In the genomic region with DNA sequence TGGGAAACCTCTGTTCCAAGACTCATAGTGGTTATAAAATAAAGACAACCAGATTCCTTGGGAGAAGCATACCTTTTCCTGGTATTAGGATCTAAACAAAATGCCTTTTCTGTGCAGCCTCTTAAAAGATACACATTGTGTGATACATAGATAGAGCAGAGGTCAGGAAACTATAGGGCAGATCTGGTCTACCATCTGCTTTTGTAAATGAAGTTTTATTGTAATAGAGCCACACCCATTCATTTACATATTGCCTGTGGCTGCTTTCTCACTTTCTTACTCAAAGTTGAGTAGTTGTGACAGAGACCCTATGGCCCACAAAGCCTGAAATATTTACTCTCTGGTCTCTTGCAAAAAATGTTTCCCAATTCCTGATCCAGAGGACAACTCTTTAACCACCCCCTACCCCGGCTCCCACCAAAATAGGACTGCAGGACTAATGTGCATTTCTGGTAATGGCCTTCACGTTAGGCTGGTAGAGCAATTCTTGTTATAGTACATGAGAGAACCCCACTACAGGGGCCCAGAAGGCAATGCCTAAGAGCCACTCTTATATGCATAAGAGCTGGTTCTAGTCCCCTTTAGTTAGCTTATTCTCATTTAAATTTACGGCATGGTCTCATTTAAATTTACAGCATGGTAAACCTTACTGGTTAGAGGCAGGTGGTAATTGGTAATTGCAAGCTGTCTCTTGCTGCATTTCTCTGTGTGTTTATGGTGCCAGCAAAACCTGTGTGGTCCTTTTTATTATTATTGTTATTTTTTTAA, we compare ENCODE assay signal across 16 cellular contexts.
"Had no signal": no experiment of that assay in that cellular context is flagged by ENCODE, and none has a peak within 500 bp of the region (broad histone marks: within the 10 kb centered on the region; RNA-seq: fewer than 3 reads in every experiment).

No MANE protein-coding gene starts in this region.

- H3K4me3 Mint-ChIP-seq: activated CD4-positive, alpha-beta memory T cell treated with anti-CD3 and anti-CD28 coated beads for 36 hours; activated CD4-positive, alpha-beta T cell treated with anti-CD3 and anti-CD28 coated beads for 36 hours; activated naive CD4-positive, alpha-beta T cell treated with anti-CD3 and anti-CD28 coated beads, Interleukin-2, amount 50 U/mL, for 24 hours; activated T-cell treated with anti-CD3 and anti-CD28 coated beads, Interleukin-2, amount 50 U/mL, for 4 hours; endodermal cell had no signal

- H3K27ac Mint-ChIP-seq: activated CD4-positive, alpha-beta memory T cell treated with anti-CD3 and anti-CD28 coated beads for 36 hours; activated CD4-positive, alpha-beta T cell treated with anti-CD3 and anti-CD28 coated beads for 36 hours; activated naive CD4-positive, alpha-beta T cell treated with anti-CD3 and anti-CD28 coated beads, Interleukin-2, amount 50 U/mL, for 24 hours; endodermal cell; progenitor cell of endocrine pancreas had no signal

- H3K27ac ChIP-seq: cardiac muscle cell, right atrium auricular region, WERI-Rb-1 had no signal

- H3K4me1 Mint-ChIP-seq: activated CD4-positive, alpha-beta T cell treated with anti-CD3 and anti-CD28 coated beads for 36 hours; activated naive CD4-positive, alpha-beta T cell treated with anti-CD3 and anti-CD28 coated beads, Interleukin-2, amount 50 U/mL, for 24 hours; endodermal cell had no signal

- H3K27me3 ChIP-seq: cardiac muscle cell, right atrium auricular region had no signal

- DNase-seq: activated CD4-positive, alpha-beta memory T cell treated with anti-CD3 and anti-CD28 coated beads for 36 hours; activated CD4-positive, alpha-beta T cell treated with anti-CD3 and anti-CD28 coated beads for 36 hours; activated effector memory CD4-positive, alpha-beta T cell treated with Interleukin-2 at 50 U/mL for 16 hours; activated T-cell treated with anti-CD3 and anti-CD28 coated beads, Interleukin-2, amount 50 U/mL, for 4 hours; endodermal cell; left ventricle myocardium superior; mesendoderm; stimulated activated CD4-positive, alpha-beta T cell treated with anti-CD3 and anti-CD28 coated beads, Interleukin-2, amount 100 ng/mL, for 48 hours; stimulated activated naive CD4-positive, alpha-beta T cell treated with Interleukin-2 at 50 U/mL for 16 hours; T1000; trophoblast cell; WERI-Rb-1 had no signal

- H3K4me1 ChIP-seq: right atrium auricular region had no signal

- H3K9me3 ChIP-seq: right atrium auricular region had no signal

- H3K4me3 ChIP-seq: cardiac muscle cell, right atrium auricular region had no signal

- H3K27me3 Mint-ChIP-seq: activated CD4-positive, alpha-beta memory T cell treated with anti-CD3 and anti-CD28 coated beads for 36 hours; activated CD4-positive, alpha-beta T cell treated with anti-CD3 and anti-CD28 coated beads for 36 hours; activated naive CD4-positive, alpha-beta T cell treated with anti-CD3 and anti-CD28 coated beads, Interleukin-2, amount 50 U/mL, for 24 hours; progenitor cell of endocrine pancreas had no signal

- H3K9me3 Mint-ChIP-seq: activated CD4-positive, alpha-beta memory T cell treated with anti-CD3 and anti-CD28 coated beads for 36 hours; activated naive CD4-positive, alpha-beta T cell treated with anti-CD3 and anti-CD28 coated beads, Interleukin-2, amount 50 U/mL, for 24 hours; activated T-cell treated with anti-CD3 and anti-CD28 coated beads, Interleukin-2, amount 50 U/mL, for 4 hours; endodermal cell had no signal

- ATAC-seq: activated CD4-positive, alpha-beta T cell treated with anti-CD3 and anti-CD28 coated beads for 36 hours; activated T-cell treated with anti-CD3 and anti-CD28 coated beads, Interleukin-2, amount 50 U/mL, for 4 hours; left ventricle myocardium superior had no signal
